ENCODE assay signal across 14 cellular contexts in the genomic region with DNA sequence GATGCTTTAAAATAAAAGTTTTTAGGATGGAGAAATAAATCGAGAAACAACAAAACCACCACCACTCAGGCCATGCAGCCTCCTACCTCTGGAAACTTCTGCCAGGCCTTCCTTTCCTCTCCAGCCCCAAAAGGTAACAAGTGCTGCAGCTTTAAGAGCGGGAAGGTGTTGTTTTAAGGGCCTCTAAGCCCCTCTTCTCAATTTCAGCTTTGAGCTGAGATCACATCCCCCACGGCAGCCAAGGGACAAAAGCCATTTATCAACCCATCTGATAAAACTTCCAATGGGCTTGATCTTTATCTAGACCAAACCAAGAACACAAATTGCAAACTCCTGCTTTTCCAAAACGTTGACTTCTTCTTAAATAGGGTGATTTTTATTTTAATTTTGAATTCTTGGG. TPM values are rescaled to one million over a fixed set of nuclear protein-coding genes. Genes with fewer than 3 reads are reported as not detected.
DNase-seq lines count a peak whose midpoint lies in the region; ATAC-seq and TF ChIP-seq lines count a peak whose summit lies in the region.
"Had no signal": no experiment of that assay in that cellular context is flagged by ENCODE, and none has a peak within 500 bp of the region (broad histone marks: within the 10 kb centered on the region; RNA-seq: fewer than 3 reads in every experiment).

No MANE protein-coding gene starts in this region.

- H3K27me3 ChIP-seq in SJCRH30 (no peaks in the 10 kb centered on the region), endodermal cell (ENCODE audit: control insufficient read depth, insufficient read depth, low read length, poor library complexity, severe bottlenecking) (no peaks in the 10 kb centered on the region), thoracic aorta (replicated peaks; ENCODE audit: insufficient read depth) (no peaks in the 10 kb centered on the region)
- no peaks in the 10 kb centered on the region for H3K27me3 ChIP-seq in CD8-positive, alpha-beta T cell (ENCODE audit: insufficient read depth, low read length)

- intact Hi-C loops in CD14-positive monocyte (cut with micrococcal nuclease): no loop called here
- intact Hi-C loops in CD8-positive, alpha-beta T cell (cut with DNase I, micrococcal nuclease): no loop called here

- peaks cover 23% of the 10 kb centered on the region for H3K27me3 Mint-ChIP-seq in endodermal cell (ENCODE audit: insufficient read depth)
- H3K27me3 Mint-ChIP-seq in nephron (ENCODE audit: low read depth): peaks cover 14% of the 10 kb centered on the region
- peaks cover 47 to 62% (median 57%) of the 10 kb centered on the region in 3 donors for H3K27me3 Mint-ChIP-seq in CD14-positive monocyte (ENCODE audit: low read depth in 3 of 3)
- H3K27me3 Mint-ChIP-seq in CD8-positive, alpha-beta T cell (ENCODE audit: low read depth): peaks cover 47% of the 10 kb centered on the region

- ATAC-seq in thoracic aorta (ENCODE audit: insufficient number of reproducible peaks, low FRiP score, low read depth): no peak
- no peak for ATAC-seq in HG02623 (IDR thresholded peaks at IDR 0.05; ENCODE audit: unreplicated experiment)
- ATAC-seq in CD8-positive, alpha-beta T cell: no peak
- ATAC-seq: activated T-cell treated with anti-CD3 and anti-CD28 coated beads, Interleukin-2, amount 50 U/mL, for 4 hours; stimulated activated naive CD8-positive, alpha-beta T cell treated with anti-CD3 and anti-CD28 coated beads, Interleukin-15, amount 100 ng/mL, for 72 hours had no signal

- H3K27ac ChIP-seq in SJCRH30: peak overlapping the region; percentile 75; the same call in 1 of the 2 replicates
- no peak overlapping the region for H3K27ac ChIP-seq in endodermal cell (ENCODE audit: low read depth, low read length)
- peak overlapping the region in 1 of 2 donors; percentile 88 for H3K27ac ChIP-seq in thoracic aorta
- no peak overlapping the region for H3K27ac ChIP-seq in CD8-positive, alpha-beta T cell (ENCODE audit: low read depth, low read length)

- H3K4me3 ChIP-seq in SJCRH30 (peak overlapping the region; percentile 88), endodermal cell (ENCODE audit: low read length) (peak overlapping the region; percentile 98), thoracic aorta (peak overlapping the region; percentile 96)
- H3K4me3 ChIP-seq in CD8-positive, alpha-beta T cell (ENCODE audit: low read depth, low read length): no peak overlapping the region

- WGBS in endodermal cell (ENCODE audit: insufficient coverage in 1 of 2, insufficient read length in 1 of 2), 2 experiments: 4% methylated on average over 3 of the region's 4 CpGs; no CpG with 5 or more reads in 1 of the 2 experiments

- H3K27ac Mint-ChIP-seq in endodermal cell (peak overlapping the region; percentile 88), nephron (peak overlapping the region; percentile 92 to 98 (median 97)), CD14-positive monocyte (no peak overlapping the region)
- no peak overlapping the region for H3K27ac Mint-ChIP-seq in CD8-positive, alpha-beta T cell
- H3K27ac Mint-ChIP-seq: IgD-negative memory B cell; stimulated activated naive CD8-positive, alpha-beta T cell treated with anti-CD3 and anti-CD28 coated beads, Interleukin-15, amount 100 ng/mL, for 72 hours had no signal

- H3K4me1 Mint-ChIP-seq in endodermal cell: peaks cover 50% of the 10 kb centered on the region
- peaks cover 78% of the 10 kb centered on the region for H3K4me1 Mint-ChIP-seq in nephron
- peaks cover 22% of the 10 kb centered on the region for H3K4me1 Mint-ChIP-seq in CD14-positive monocyte
- H3K4me1 Mint-ChIP-seq in CD8-positive, alpha-beta T cell (ENCODE audit: low read depth): peaks cover 12% of the 10 kb centered on the region

- POLR2A ChIA-PET in CD8-positive, alpha-beta T cell (lab: Charles Lee): no interaction called here

- H3K36me3 ChIP-seq in SJCRH30 (peaks cover 36% of the 10 kb centered on the region), endodermal cell (ENCODE audit: control insufficient read depth, insufficient read depth, low read length) (peaks cover 45% of the 10 kb centered on the region), thoracic aorta (peaks cover under 1% of the 10 kb centered on the region)
- H3K36me3 ChIP-seq in CD8-positive, alpha-beta T cell (ENCODE audit: insufficient read depth, low read length): no peaks in the 10 kb centered on the region

- H3K9me3 Mint-ChIP-seq in endodermal cell: no peaks in the 10 kb centered on the region
- no peaks in the 10 kb centered on the region for H3K9me3 Mint-ChIP-seq in nephron
- H3K9me3 Mint-ChIP-seq in CD14-positive monocyte: peaks cover 0 to 19% (median 4%) of the 10 kb centered on the region in 7 donors
- H3K9me3 Mint-ChIP-seq in CD8-positive, alpha-beta T cell: no peaks in the 10 kb centered on the region
- H3K9me3 Mint-ChIP-seq: activated T-cell treated with anti-CD3 and anti-CD28 coated beads, Interleukin-2, amount 50 U/mL, for 4 hours; IgD-negative memory B cell; stimulated activated naive CD8-positive, alpha-beta T cell treated with anti-CD3 and anti-CD28 coated beads, Interleukin-15, amount 100 ng/mL, for 72 hours had no signal

- TF ChIP-seq CTCF in endodermal cell (conservative IDR thresholded peaks at IDR 0.05) (no peak), nephron (IDR thresholded peaks at IDR 0.05; ENCODE audit: unreplicated experiment in 3 of 3) (no peak), thoracic aorta (IDR thresholded peaks at IDR 0.05) (no peak), CD14-positive monocyte (IDR thresholded peaks at IDR 0.05) (no peak)
- no peak for TF ChIP-seq CTCF in CD8-positive, alpha-beta T cell (IDR thresholded peaks at IDR 0.05)

- H3K9ac ChIP-seq in endodermal cell (ENCODE audit: extremely low read depth, low read length, poor library complexity, severe bottlenecking): peak overlapping the region; percentile 88

- peak in 1 of 2 experiments; percentile 49 for DNase-seq in SJCRH30
- DNase-seq in endodermal cell: no peak
- no peak for DNase-seq in thoracic aorta (ENCODE audit: low spot score)
- DNase-seq in CD14-positive monocyte (ENCODE audit: low spot score): no peak
- no peak for DNase-seq in CD8-positive, alpha-beta T cell
- DNase-seq: activated CD4-positive, alpha-beta T cell treated with anti-CD3 and anti-CD28 coated beads for 4 hours; activated T-cell treated with anti-CD3 and anti-CD28 coated beads, Interleukin-2, amount 50 U/mL, for 4 hours; head of caudate nucleus; NCI-H1105 treated with DMSO at 0.1 percent for 48 hours; stimulated activated naive CD8-positive, alpha-beta T cell treated with anti-CD3 and anti-CD28 coated beads, Interleukin-15, amount 100 ng/mL, for 72 hours had no signal

- H3K36me3 Mint-ChIP-seq in endodermal cell (ENCODE audit: low read depth): peaks cover 40% of the 10 kb centered on the region
- H3K36me3 Mint-ChIP-seq in nephron (ENCODE audit: low read depth): peaks cover 13% of the 10 kb centered on the region
- peaks cover 0 to 4% of the 10 kb centered on the region in 2 donors for H3K36me3 Mint-ChIP-seq in CD14-positive monocyte
- H3K36me3 Mint-ChIP-seq in CD8-positive, alpha-beta T cell: no peaks in the 10 kb centered on the region

- no peaks in the 10 kb centered on the region for H3K9me3 ChIP-seq in SJCRH30 (replicated peaks)
- H3K9me3 ChIP-seq in endodermal cell (ENCODE audit: control insufficient read depth, low read length): no peaks in the 10 kb centered on the region
- H3K9me3 ChIP-seq in thoracic aorta: no peaks in the 10 kb centered on the region
- H3K9me3 ChIP-seq in CD8-positive, alpha-beta T cell (ENCODE audit: low read length): no peaks in the 10 kb centered on the region

- CTCF ChIA-PET in CD8-positive, alpha-beta T cell (lab: Charles Lee): no interaction called here

- H3K4me3 Mint-ChIP-seq in endodermal cell (peak overlapping the region; percentile 86), nephron (peak overlapping the region; percentile 94 to 95 (median 94)), CD14-positive monocyte (peak overlapping the region in 1 of 2 donors; percentile 94)
- no peak overlapping the region for H3K4me3 Mint-ChIP-seq in CD8-positive, alpha-beta T cell

- H3K4me1 ChIP-seq in SJCRH30 (peaks cover 31% of the 10 kb centered on the region), endodermal cell (ENCODE audit: control insufficient read depth, insufficient read depth, low read length) (peaks cover 15% of the 10 kb centered on the region), thoracic aorta (ENCODE audit: control insufficient read depth in 1 of 2, low read depth in 2 of 2) (peaks cover 22 to 61% of the 10 kb centered on the region in 2 donors)
- H3K4me1 ChIP-seq in CD8-positive, alpha-beta T cell (ENCODE audit: insufficient read depth, low read length): peaks cover 12% of the 10 kb centered on the region

RNA-seq across cellular contexts. Expression of a gene that starts 18.1 kb away (rescaled TPM):
- total RNA-seq in SJCRH30 (2014; rRNA removed; shearing (Covaris generic)): 52.5 and 52.7 TPM in 2 replicates
- total RNA-seq in endodermal cell (10 to 100 TPM; 37.7 to 67.1 TPM), thoracic aorta (10 to 100 TPM; 22.1 to 55.7 TPM)
- polyA plus RNA-seq in endodermal cell (2013, experiment 1 of 2): 64.3 TPM
- polyA plus RNA-seq in endodermal cell (2013, experiment 2 of 2): 48.1 TPM
- polyA plus RNA-seq in CD14-positive monocyte: under 1 TPM; 0.07 to 0.08 TPM
- total RNA-seq in CD8-positive, alpha-beta T cell: 1 to 10 TPM in 1 of 2 experiments, under 1 TPM in 1; 0.50 to 1.7 TPM
- total RNA-seq: T-helper 2 cell treated with Interferon-gamma antibody and Interleukin-4, amounts not matched to agents 100 ng/mL and 5 ng/mL, for 36 hours had no signal
- polyA plus RNA-seq: IgD-negative memory B cell had no signal

Comparison
In these comparisons a context has a peak if more than half of its experiments do, and no peak if none do; other contexts are left out.
1. H3K27ac Mint-ChIP-seq: peak in endodermal cell (single experiment) and nephron (3 of 3); none in CD14-positive monocyte (0 of 7) and CD8-positive, alpha-beta T cell (single experiment).
2. RNA of a gene that starts 18.1 kb away (total RNA-seq): 37.7 to 67.1 TPM in endodermal cell, 22.1 to 55.7 TPM in thoracic aorta and 52.5 to 52.7 TPM in SJCRH30; 0.50 to 1.7 TPM in CD8-positive, alpha-beta T cell; every median in the first group is over 4 times any median in the second.